Comparison of ENCODE assay signal across 8 cellular contexts in genomic region chr2:205947621-205948495, GRCh38.
DNase-seq lines count a peak whose midpoint lies in the region; ATAC-seq and TF ChIP-seq lines count a peak whose summit lies in the region.

No MANE protein-coding gene starts in this region.

- TF ChIP-seq CTCF in BE2C (IDR thresholded peaks at IDR 0.05; ENCODE audit: low read depth, low read length), result peak; percentile 98
- TF ChIP-seq CTCF in dorsolateral prefrontal cortex (IDR thresholded peaks at IDR 0.05 in 54 of 56, conservative IDR thresholded peaks at IDR 0.05 in 2 of 56; ENCODE audit: low read depth in 1 of 56, partially characterized antibody in 56 of 56), result peak; percentile 84 to 97 (median 93)

- H3K27me3 ChIP-seq in BE2C (no peaks in the 10 kb centered on the region), dorsolateral prefrontal cortex (peaks cover 0 to 6% (median 0%) of the 10 kb centered on the region in 45 donors), mesenchymal stem cell (ENCODE audit: control insufficient read depth in 1 of 2, insufficient read depth in 1 of 2, low read length in 2 of 2) (peaks cover 0 to 7% of the 10 kb centered on the region in 2 experiments)

- H3K4me3 ChIP-seq in BE2C (ENCODE audit: low read depth, low read length), result no peak overlapping the region
- H3K4me3 ChIP-seq in dorsolateral prefrontal cortex, result peak overlapping the region in 12 of 59 donors; percentile 1 to 46 (median 16)
- peak overlapping the region in 1 of 2 experiments; percentile 63 for H3K4me3 ChIP-seq in mesenchymal stem cell (ENCODE audit: insufficient read depth in 1 of 2, low read depth in 1 of 2, low read length in 2 of 2)

- peak; percentile 66 for DNase-seq in BE2C
- DNase-seq in NCI-H460 (ENCODE audit: extremely low read depth, low read depth), result peak; percentile 51
- DNase-seq in activated CD4-positive, alpha-beta T cell treated with anti-CD3 and anti-CD28 coated beads, Interleukin-2, amount 50 U/mL, for 1 hour, result peak; percentile 51
- DNase-seq in dorsolateral prefrontal cortex, result peak in 9 of 10 donors; percentile 39 to 71 (median 61)
- DNase-seq in mesenchymal stem cell, result peak; percentile 78
- DNase-seq in stimulated activated CD8-positive, alpha-beta memory T cell treated with anti-CD3 and anti-CD28 coated beads, Interleukin-2, amount 100 ng/mL, for 1 hour (ENCODE audit: low read depth in 2 of 2), result peak; percentile 12 to 29

- no peak overlapping the region for H2AFZ ChIP-seq in mesenchymal stem cell (ENCODE audit: low read depth, low read length)

- no peak overlapping the region for H3K23ac ChIP-seq in mesenchymal stem cell (ENCODE audit: low read length in 2 of 2)

- no peak overlapping the region for H4K8ac ChIP-seq in mesenchymal stem cell (ENCODE audit: low read length)

- H2BK5ac ChIP-seq in mesenchymal stem cell (ENCODE audit: low read depth, low read length, poor library complexity, severe bottlenecking), result no peak overlapping the region

- no peak overlapping the region for H2AK5ac ChIP-seq in mesenchymal stem cell (ENCODE audit: low read length, severe bottlenecking)

- H3K36me3 ChIP-seq in BE2C (no peaks in the 10 kb centered on the region), mesenchymal stem cell (ENCODE audit: control insufficient read depth in 1 of 2, insufficient read depth in 2 of 2, low read depth in 1 of 2, low read length in 2 of 2) (no peaks in the 10 kb centered on the region)

- H3K27ac ChIP-seq in dorsolateral prefrontal cortex, result no peak overlapping the region
- no peak overlapping the region for H3K27ac ChIP-seq in mesenchymal stem cell (ENCODE audit: low read length, poor library complexity, severe bottlenecking)

- H2BK12ac ChIP-seq in mesenchymal stem cell (ENCODE audit: low read length in 2 of 2), result no peak overlapping the region

- H2BK120ac ChIP-seq in mesenchymal stem cell (ENCODE audit: low read depth, low read length), result no peak overlapping the region

- H3K18ac ChIP-seq in mesenchymal stem cell (ENCODE audit: low read depth in 1 of 2, low read length in 2 of 2), result no peak overlapping the region

- ATAC-seq in GM18868 (IDR thresholded peaks at IDR 0.05; ENCODE audit: unreplicated experiment) (peak; percentile 86), HG03135 (IDR thresholded peaks at IDR 0.05; ENCODE audit: unreplicated experiment) (peak; percentile 73)

- no peaks in the 10 kb centered on the region for H3K79me1 ChIP-seq in mesenchymal stem cell (replicated peaks; ENCODE audit: low read length, poor library complexity, severe bottlenecking)

- H3K4ac ChIP-seq in mesenchymal stem cell (ENCODE audit: low read depth in 1 of 2, low read length in 2 of 2), result no peak overlapping the region

- intact Hi-C loops in dorsolateral prefrontal cortex (cut with DNase I), result loop anchor here in 1 of 2 donors (5.0 kb wide), 1 partner anchor 1076 kb away; no protein-coding TSS in a partner anchor

- no peak overlapping the region for H3K14ac ChIP-seq in mesenchymal stem cell (ENCODE audit: low read length in 2 of 2)

- no peak overlapping the region for H2BK15ac ChIP-seq in mesenchymal stem cell (ENCODE audit: low read depth, poor library complexity, severe bottlenecking)

- H3K9ac ChIP-seq in mesenchymal stem cell (ENCODE audit: low read length), result peak overlapping the region; percentile 72

- H3K9me3 ChIP-seq in BE2C, result no peaks in the 10 kb centered on the region
- H3K9me3 ChIP-seq in mesenchymal stem cell (ENCODE audit: control insufficient read depth, low read length), result no peaks in the 10 kb centered on the region

- peak overlapping the region; percentile 14 for H3K4me2 ChIP-seq in mesenchymal stem cell (ENCODE audit: low read length, poor library complexity, severe bottlenecking)

- no peak overlapping the region for H4K91ac ChIP-seq in mesenchymal stem cell (ENCODE audit: low read length)

- no peaks in the 10 kb centered on the region for H3K4me1 ChIP-seq in BE2C
- peaks cover 3% of the 10 kb centered on the region for H3K4me1 ChIP-seq in mesenchymal stem cell (ENCODE audit: control insufficient read depth, insufficient read depth, low read depth, low read length)

- WGBS in mesenchymal stem cell, result 21% methylated on average over 15 of the region's 15 CpGs

Comparison
In these comparisons a context has a peak if more than half of its experiments do, and no peak if none do; other contexts are left out.
1. DNase-seq: peak in every context shown above with its lines; median percentile 78 in mesenchymal stem cell; 66 in BE2C; 61 in dorsolateral prefrontal cortex; 51 in NCI-H460; 51 in activated CD4-positive, alpha-beta T cell treated with anti-CD3 and anti-CD28 coated beads, Interleukin-2, amount 50 U/mL, for 1 hour; 20 in stimulated activated CD8-positive, alpha-beta memory T cell treated with anti-CD3 and anti-CD28 coated beads, Interleukin-2, amount 100 ng/mL, for 1 hour.